ENCODE assay signal across 11 cellular contexts in the genomic region with DNA sequence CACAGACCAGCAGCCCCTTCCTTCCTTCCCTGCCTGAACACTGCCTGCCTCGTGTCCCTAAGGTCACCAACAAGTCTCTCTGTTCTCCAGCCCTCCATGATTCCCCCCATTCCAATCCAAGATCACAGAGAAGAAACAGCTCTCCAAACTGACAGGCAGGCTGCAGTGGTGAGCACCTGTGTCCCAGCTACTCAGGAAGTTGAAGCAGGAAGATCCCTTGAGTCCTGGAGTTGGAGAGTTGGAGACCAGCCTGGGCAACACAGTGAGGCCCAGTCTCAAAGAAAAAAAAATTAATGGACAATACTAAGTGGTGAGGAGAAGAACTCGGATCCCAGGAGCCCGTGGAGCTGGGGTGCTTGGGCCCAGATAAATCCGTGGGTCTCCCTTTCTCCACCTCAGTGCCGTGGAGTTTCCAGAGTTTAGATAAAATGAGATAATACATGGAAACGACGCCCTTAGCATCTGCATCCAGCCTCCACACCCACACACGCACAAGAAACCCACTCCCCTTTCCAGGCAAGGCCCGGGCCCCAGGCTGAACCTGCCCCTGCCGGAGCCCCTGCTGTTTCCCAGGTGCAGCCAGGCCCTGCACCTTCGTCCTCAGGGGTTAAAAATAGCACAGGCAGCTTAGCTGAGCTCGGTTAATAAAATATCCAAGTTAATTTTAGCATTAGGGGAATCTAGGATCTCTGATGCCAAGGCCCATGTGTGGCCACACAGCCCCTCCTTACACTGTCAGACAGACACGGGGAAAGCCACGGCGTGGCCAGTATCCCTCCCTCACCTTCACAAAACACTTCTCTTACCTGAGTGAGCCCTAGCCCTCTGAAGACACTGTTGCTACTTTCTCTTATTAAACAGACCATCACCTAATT. TPM values are rescaled to one million over a fixed set of nuclear protein-coding genes. Genes with fewer than 3 reads are reported as not detected.
DNase-seq lines count a peak whose midpoint lies in the region; ATAC-seq and TF ChIP-seq lines count a peak whose summit lies in the region.
"Had no signal": no experiment of that assay in that cellular context is flagged by ENCODE, and none has a peak within 500 bp of the region (broad histone marks: within the 10 kb centered on the region; RNA-seq: fewer than 3 reads in every experiment).

No MANE protein-coding gene starts in this region.

- TF ChIP-seq CTCF in CD14-positive monocyte (IDR thresholded peaks at IDR 0.05) (no peak), neural crest cell (conservative IDR thresholded peaks at IDR 0.05) (no peak), tibial nerve (IDR thresholded peaks at IDR 0.05) (no peak)

- no peaks in the 10 kb centered on the region for H3K27me3 ChIP-seq in tibial nerve

- TF ChIP-seq EP300 in tibial nerve (IDR thresholded peaks at IDR 0.05), result no peak

- H3K27ac ChIP-seq in tibial nerve, result peak overlapping the region in 1 of 4 donors; percentile 86

- H3K4me3 ChIP-seq in tibial nerve, result no peak overlapping the region

- H3K36me3 ChIP-seq in tibial nerve, result no peaks in the 10 kb centered on the region

- H3K36me3 Mint-ChIP-seq in CD14-positive monocyte (peaks cover 34 to 35% of the 10 kb centered on the region in 2 donors), IgD-negative memory B cell (peaks cover 5% of the 10 kb centered on the region), neural crest cell (ENCODE audit: low read depth) (no peaks in the 10 kb centered on the region)
- H3K36me3 Mint-ChIP-seq in effector memory CD8-positive, alpha-beta T cell (ENCODE audit: insufficient read depth), result peaks cover 59% of the 10 kb centered on the region

- DNase-seq in CD14-positive monocyte (ENCODE audit: low spot score), result no peak
- no peak for DNase-seq in effector memory CD8-positive, alpha-beta T cell
- no peak for DNase-seq in neural crest cell (ENCODE audit: low read depth, low spot score)
- no peak for DNase-seq in tibial nerve (ENCODE audit: low spot score in 2 of 2)
- DNase-seq: cerebellar nuclear complex, DMS153 had no signal

- H3K27ac Mint-ChIP-seq in CD14-positive monocyte (peak overlapping the region; percentile 89 to 99 (median 97)), IgD-negative memory B cell (peak overlapping the region; percentile 70 to 92 (median 84)), neural crest cell (ENCODE audit: unreplicated experiment) (peak overlapping the region; percentile 77)
- peak overlapping the region; percentile 89 to 96 for H3K27ac Mint-ChIP-seq in effector memory CD8-positive, alpha-beta T cell

- peak overlapping the region in 1 of 2 donors; percentile 100 for H3K4me3 Mint-ChIP-seq in CD14-positive monocyte
- peak overlapping the region; percentile 80 to 100 (median 82) for H3K4me3 Mint-ChIP-seq in IgD-negative memory B cell
- H3K4me3 Mint-ChIP-seq in effector memory CD8-positive, alpha-beta T cell, result peak overlapping the region; percentile 99 to 100
- peak overlapping the region; percentile 64 for H3K4me3 Mint-ChIP-seq in neural crest cell

- intact Hi-C loops in CD14-positive monocyte (cut with micrococcal nuclease), result loop anchor here in 1 of 2 donors (2.0 to 5.0 kb wide), 2 partner anchors 13 to 60 kb away; no protein-coding TSS in a partner anchor

- TF ChIP-seq POLR2A in tibial nerve (IDR thresholded peaks at IDR 0.05), result no peak

- ATAC-seq in effector memory CD8-positive, alpha-beta T cell (replicated peaks), result no peak
- no peak for ATAC-seq in HG02759 (IDR thresholded peaks at IDR 0.05; ENCODE audit: unreplicated experiment)
- no peak for ATAC-seq in HG02763 (IDR thresholded peaks at IDR 0.05; ENCODE audit: unreplicated experiment)
- ATAC-seq in HG03039 (IDR thresholded peaks at IDR 0.05; ENCODE audit: unreplicated experiment), result no peak
- ATAC-seq: activated CD4-positive, CD25-positive, alpha-beta regulatory T cell treated with anti-CD3 and anti-CD28 coated beads, Interleukin-2, amount 50 U/mL, for 24 hours had no signal

- H3K27me3 Mint-ChIP-seq in CD14-positive monocyte (ENCODE audit: low read depth in 3 of 3) (peaks cover 0 to 3% (median 0%) of the 10 kb centered on the region in 3 donors), IgD-negative memory B cell (no peaks in the 10 kb centered on the region), neural crest cell (ENCODE audit: low read depth) (no peaks in the 10 kb centered on the region)
- no peaks in the 10 kb centered on the region for H3K27me3 Mint-ChIP-seq in effector memory CD8-positive, alpha-beta T cell

- H3K4me1 Mint-ChIP-seq in CD14-positive monocyte (peaks cover 71% of the 10 kb centered on the region), IgD-negative memory B cell (peaks cover 42 to 66% (median 44%) of the 10 kb centered on the region in 3 donors), neural crest cell (peaks cover 78% of the 10 kb centered on the region)
- peaks cover 64 to 75% of the 10 kb centered on the region in 2 donors for H3K4me1 Mint-ChIP-seq in effector memory CD8-positive, alpha-beta T cell (ENCODE audit: low read depth in 2 of 2)

- H3K4me1 ChIP-seq in tibial nerve, result peaks cover 0 to 71% (median 41%) of the 10 kb centered on the region in 4 donors

- H3K9me3 Mint-ChIP-seq in CD14-positive monocyte (no peaks in the 10 kb centered on the region), IgD-negative memory B cell (peaks cover 0 to 1% (median 0%) of the 10 kb centered on the region in 3 donors), neural crest cell (no peaks in the 10 kb centered on the region)
- H3K9me3 Mint-ChIP-seq in effector memory CD8-positive, alpha-beta T cell, result no peaks in the 10 kb centered on the region

- H3K9me3 ChIP-seq in tibial nerve, result no peaks in the 10 kb centered on the region

- 64 to 71% methylated on average over 15 of the region's 15 CpGs for WGBS in tibial nerve, 2 donors

RNA-seq across cellular contexts. Expression of a gene that starts 4.7 kb away (rescaled TPM):
- polyA plus RNA-seq in CD14-positive monocyte (10 to 100 TPM in 1 of 2 donors, 1 to 10 TPM in 1; 9.0 to 16.6 TPM), IgD-negative memory B cell (52.8 TPM)
- total RNA-seq in neural crest cell (29.5 and 31.5 TPM in 2 replicates), tibial nerve (10 to 100 TPM; 36.2 to 63.3 (median 46.3) TPM)

RNA-seq across cellular contexts. Expression of a gene that starts 51.3 kb away (rescaled TPM):
- polyA plus RNA-seq in CD14-positive monocyte, result under 1 TPM in 1 of 2 donors, not detected in 1; 0.21 TPM
- polyA plus RNA-seq in IgD-negative memory B cell, result not detected
- not detected in 2 replicates for total RNA-seq in neural crest cell
- total RNA-seq in tibial nerve, result not detected
